Comparison of ENCODE assay signal across 9 cellular contexts in genomic region chr6:148440877-148441453, GRCh38.
DNase-seq lines count a peak whose midpoint lies in the region; ATAC-seq and TF ChIP-seq lines count a peak whose summit lies in the region.
"Had no signal": no experiment of that assay in that cellular context is flagged by ENCODE, and none has a peak within 500 bp of the region (broad histone marks: within the 10 kb centered on the region; RNA-seq: fewer than 3 reads in every experiment).

No MANE protein-coding gene starts in this region.

- no peaks in the 10 kb centered on the region for H3K27me3 ChIP-seq in right atrium auricular region

- H3K36me3 ChIP-seq in right atrium auricular region (no peaks in the 10 kb centered on the region), OCI-LY7 (ENCODE audit: insufficient read depth, low read length) (no peaks in the 10 kb centered on the region)

- no peaks in the 10 kb centered on the region for H3K79me2 ChIP-seq in OCI-LY7 (ENCODE audit: insufficient read depth, low read depth, low read length)

- no peak overlapping the region for H3K4me3 Mint-ChIP-seq in activated T-helper 17 cell treated with anti-CD3 and anti-CD28 coated beads, Interleukin-2, amount 50 U/mL, for 72 hours
- no peak overlapping the region for H3K4me3 Mint-ChIP-seq in stimulated activated naive B cell treated with anti-CD40 and anti-IgM and Interleukin-4, amounts not matched to agents 10 μg/mL and 1 μg/mL and 100 μg/mL, for 72 hours
- H3K4me3 Mint-ChIP-seq: naive B cell had no signal

- peak overlapping the region; percentile 17 for H3K27ac Mint-ChIP-seq in activated T-helper 17 cell treated with anti-CD3 and anti-CD28 coated beads, Interleukin-2, amount 50 U/mL, for 72 hours
- no peak overlapping the region for H3K27ac Mint-ChIP-seq in stimulated activated naive B cell treated with anti-CD40 and anti-IgM and Interleukin-4, amounts not matched to agents 10 μg/mL and 1 μg/mL and 100 μg/mL, for 72 hours
- H3K27ac Mint-ChIP-seq: naive B cell had no signal

- no peaks in the 10 kb centered on the region for H3K9me2 ChIP-seq in OCI-LY7 (ENCODE audit: insufficient read depth, low read length)

- no peak for ATAC-seq in activated T-helper 17 cell treated with anti-CD3 and anti-CD28 coated beads, Interleukin-2, amount 50 U/mL, for 72 hours (replicated peaks)
- ATAC-seq in stimulated activated naive B cell treated with anti-CD40 and anti-IgM and Interleukin-4, amounts not matched to agents 10 μg/mL and 1 μg/mL and 100 μg/mL, for 72 hours (replicated peaks), result no peak
- ATAC-seq in GM18502 (IDR thresholded peaks at IDR 0.05; ENCODE audit: poor library complexity, unreplicated experiment), result no peak

- peak overlapping the region; percentile 54 to 70 for H3K27ac ChIP-seq in right atrium auricular region
- H3K27ac ChIP-seq in temporal lobe (ENCODE audit: low read depth, low read length), result peak overlapping the region; percentile 55
- H3K27ac ChIP-seq in OCI-LY7 (ENCODE audit: low read depth, low read length, poor library complexity, severe bottlenecking), result no peak overlapping the region

- no peaks in the 10 kb centered on the region for H3K4me1 Mint-ChIP-seq in activated T-helper 17 cell treated with anti-CD3 and anti-CD28 coated beads, Interleukin-2, amount 50 U/mL, for 72 hours
- peaks cover 7 to 13% of the 10 kb centered on the region in 2 donors for H3K4me1 Mint-ChIP-seq in stimulated activated naive B cell treated with anti-CD40 and anti-IgM and Interleukin-4, amounts not matched to agents 10 μg/mL and 1 μg/mL and 100 μg/mL, for 72 hours
- H3K4me1 Mint-ChIP-seq: naive B cell had no signal

- H3K27me3 Mint-ChIP-seq in activated T-helper 17 cell treated with anti-CD3 and anti-CD28 coated beads, Interleukin-2, amount 50 U/mL, for 72 hours, result peaks cover 13% of the 10 kb centered on the region
- H3K27me3 Mint-ChIP-seq in stimulated activated naive B cell treated with anti-CD40 and anti-IgM and Interleukin-4, amounts not matched to agents 10 μg/mL and 1 μg/mL and 100 μg/mL, for 72 hours, result peaks cover 14 to 18% of the 10 kb centered on the region in 2 donors

- no peak overlapping the region for H2AFZ ChIP-seq in OCI-LY7 (ENCODE audit: low read length)

- peaks cover 0 to 26% of the 10 kb centered on the region in 2 donors for H3K4me1 ChIP-seq in right atrium auricular region
- H3K4me1 ChIP-seq in OCI-LY7 (ENCODE audit: insufficient read depth, low read length, poor library complexity, severe bottlenecking), result no peaks in the 10 kb centered on the region

- H3K4me3 ChIP-seq in right atrium auricular region, result no peak overlapping the region
- H3K4me3 ChIP-seq in OCI-LY7 (ENCODE audit: low read depth, low read length, poor library complexity, severe bottlenecking), result no peak overlapping the region

- POLR2A ChIA-PET in OCI-LY7 (lab: Charles Lee), result no interaction called here

- DNase-seq in HS-27A (ENCODE audit: low read depth) (peak; percentile 96), right atrium auricular region (ENCODE audit: low spot score) (peak; percentile 80), DMS153 treated with DMSO at 0.1 percent for 48 hours (lab: John Stamatoyannopoulos, UW; ENCODE audit: unreplicated experiment) (no peak), OCI-LY7 (ENCODE audit: low spot score) (no peak)
- DNase-seq in stimulated activated naive B cell treated with anti-CD40 and anti-IgM and Interleukin-4, amounts not matched to agents 10 μg/mL and 1 μg/mL and 100 μg/mL, for 72 hours, result no peak
- DNase-seq: naive B cell had no signal

- H3K9me3 ChIP-seq in right atrium auricular region, result no peaks in the 10 kb centered on the region
- no peaks in the 10 kb centered on the region for H3K9me3 ChIP-seq in OCI-LY7 (ENCODE audit: low read length)

- intact Hi-C loops in OCI-LY7 (cut with micrococcal nuclease; ENCODE audit: unreplicated experiment), result no loop called here

- H4K20me1 ChIP-seq in OCI-LY7 (ENCODE audit: insufficient read depth, low read length), result no peaks in the 10 kb centered on the region

- BruUV-seq in OCI-LY7 (replicated peaks; lab: Mats Ljungman, UMichigan), result no TSS peak

- CTCF ChIA-PET in OCI-LY7 (lab: Charles Lee; ENCODE audit: unreplicated experiment), result no interaction called here

- no peaks in the 10 kb centered on the region for H3K36me3 Mint-ChIP-seq in activated T-helper 17 cell treated with anti-CD3 and anti-CD28 coated beads, Interleukin-2, amount 50 U/mL, for 72 hours (ENCODE audit: low read depth)
- no peaks in the 10 kb centered on the region for H3K36me3 Mint-ChIP-seq in stimulated activated naive B cell treated with anti-CD40 and anti-IgM and Interleukin-4, amounts not matched to agents 10 μg/mL and 1 μg/mL and 100 μg/mL, for 72 hours
- H3K36me3 Mint-ChIP-seq: naive B cell had no signal

- no peak overlapping the region for H3K4me2 ChIP-seq in OCI-LY7 (ENCODE audit: low read length)

- TF ChIP-seq CTCF in right atrium auricular region (IDR thresholded peaks at IDR 0.05) (no peak), OCI-LY7 (conservative IDR thresholded peaks at IDR 0.05; ENCODE audit: low read length) (no peak)

- no peaks in the 10 kb centered on the region for H3K9me3 Mint-ChIP-seq in activated T-helper 17 cell treated with anti-CD3 and anti-CD28 coated beads, Interleukin-2, amount 50 U/mL, for 72 hours
- no peaks in the 10 kb centered on the region for H3K9me3 Mint-ChIP-seq in stimulated activated naive B cell treated with anti-CD40 and anti-IgM and Interleukin-4, amounts not matched to agents 10 μg/mL and 1 μg/mL and 100 μg/mL, for 72 hours
- H3K9me3 Mint-ChIP-seq: naive B cell had no signal

Comparison
In these comparisons a context has a peak if more than half of its experiments do, and no peak if none do; other contexts are left out.
1. DNase-seq: peak in HS-27A (single experiment) and right atrium auricular region (single experiment); none in stimulated activated naive B cell treated with anti-CD40 and anti-IgM and Interleukin-4, amounts not matched to agents 10 μg/mL and 1 μg/mL and 100 μg/mL, for 72 hours (single experiment), DMS153 treated with DMSO at 0.1 percent for 48 hours (single experiment) and OCI-LY7 (single experiment).